9 cellular contexts compared by ENCODE assay signal in genomic region chr10:62095341-62096071, GRCh38.
DNase-seq lines count a peak whose midpoint lies in the region; ATAC-seq and TF ChIP-seq lines count a peak whose summit lies in the region.
"Had no signal": no experiment of that assay in that cellular context is flagged by ENCODE, and none has a peak within 500 bp of the region (broad histone marks: within the 10 kb centered on the region; RNA-seq: fewer than 3 reads in every experiment).

No MANE protein-coding gene starts in this region.

- H3K9me3 ChIP-seq in RWPE2 (ENCODE audit: severe bottlenecking), result no peaks in the 10 kb centered on the region

- DNase-seq in Calu3, result peak; percentile 54
- no peak for DNase-seq in RWPE2 (ENCODE audit: low spot score)
- peak; percentile 98 for DNase-seq in fibroblast of the aortic adventitia (ENCODE audit: low read depth)
- DNase-seq in progenitor cell of endocrine pancreas (ENCODE audit: low spot score, unreplicated experiment), result no peak
- DNase-seq in NCI-H2227 treated with DMSO at 0.1 percent for 48 hours (lab: John Stamatoyannopoulos, UW), result no peak
- no peak for DNase-seq in NCI-H2171 treated with DMSO at 0.1 percent for 48 hours (lab: John Stamatoyannopoulos, UW)

- BruUV-seq in Calu3 (replicated peaks; lab: Mats Ljungman, UMichigan), result TSS peak; percentile 59

- CTCF ChIA-PET in Calu3 (lab: Charles Lee), result interaction anchor here (0.6 to 1.4 kb wide), 9 partner anchors 11 to 196 kb away, joined by 3 to 12 read pairs (median 3); no protein-coding TSS in a partner anchor

- H3K36me3 ChIP-seq in RWPE2 (ENCODE audit: low read depth), result peaks cover 12% of the 10 kb centered on the region; the same call in 1 of the 2 replicates

- peak overlapping the region; percentile 67 for H3K4me3 Mint-ChIP-seq in Calu3 (ENCODE audit: low read depth, unreplicated experiment)
- peak overlapping the region; percentile 10 for H3K4me3 Mint-ChIP-seq in progenitor cell of endocrine pancreas (ENCODE audit: low read depth)

- TF ChIP-seq CTCF in Calu3 (IDR thresholded peaks at IDR 0.05; ENCODE audit: unreplicated experiment) (no peak), RWPE2 (IDR thresholded peaks at IDR 0.05; ENCODE audit: poor library complexity, severe bottlenecking) (no peak), fibroblast of the aortic adventitia (IDR thresholded peaks at IDR 0.05; ENCODE audit: insufficient read depth, low read length) (no peak), progenitor cell of endocrine pancreas (IDR thresholded peaks at IDR 0.05; ENCODE audit: unreplicated experiment) (no peak)

- H3K27me3 Mint-ChIP-seq in Calu3 (ENCODE audit: unreplicated experiment) (no peaks in the 10 kb centered on the region), progenitor cell of endocrine pancreas (no peaks in the 10 kb centered on the region)

- H3K4me1 Mint-ChIP-seq in Calu3 (ENCODE audit: low read depth, unreplicated experiment) (peaks cover 64% of the 10 kb centered on the region), progenitor cell of endocrine pancreas (ENCODE audit: low read depth) (peaks cover 32% of the 10 kb centered on the region)

- H3K9me3 Mint-ChIP-seq in Calu3 (ENCODE audit: low read depth, unreplicated experiment), result peaks cover 3% of the 10 kb centered on the region
- H3K9me3 Mint-ChIP-seq in progenitor cell of endocrine pancreas (ENCODE audit: low read depth), result peaks cover 9% of the 10 kb centered on the region

- H3K27me3 ChIP-seq in RWPE2 (ENCODE audit: insufficient read depth, poor library complexity, severe bottlenecking), result no peaks in the 10 kb centered on the region

- no peak overlapping the region for H3K4me3 ChIP-seq in RWPE2 (ENCODE audit: severe bottlenecking)
- H3K4me3 ChIP-seq in fibroblast of the aortic adventitia (ENCODE audit: low read depth, low read length), result no peak overlapping the region

- intact Hi-C loops in Calu3 (cut with micrococcal nuclease; ENCODE audit: unreplicated experiment), result loop anchor here (2.0 to 5.0 kb wide), 6 partner anchors 19 to 258 kb away; partner anchors contain the start of gene ARID5B

- H3K27ac ChIP-seq in RWPE2 (ENCODE audit: poor library complexity, severe bottlenecking), result peak overlapping the region; percentile 91

- H3K36me3 Mint-ChIP-seq in Calu3 (ENCODE audit: insufficient read depth, unreplicated experiment) (peaks cover 45% of the 10 kb centered on the region), progenitor cell of endocrine pancreas (ENCODE audit: insufficient read depth) (peaks cover 19% of the 10 kb centered on the region)

- H3K4me1 ChIP-seq in RWPE2 (ENCODE audit: insufficient read depth, poor library complexity, severe bottlenecking), result peaks cover 42% of the 10 kb centered on the region

- H3K27ac Mint-ChIP-seq in Calu3 (ENCODE audit: unreplicated experiment), result peak overlapping the region; percentile 100
- H3K27ac Mint-ChIP-seq in progenitor cell of endocrine pancreas, result peak overlapping the region; percentile 93

- ATAC-seq in RWPE2 (ENCODE audit: low read depth) (peak; percentile 49), HG03280 (IDR thresholded peaks at IDR 0.05; ENCODE audit: unreplicated experiment) (no peak), HG03565 (IDR thresholded peaks at IDR 0.05; ENCODE audit: unreplicated experiment) (no peak)
- ATAC-seq: activated CD4-positive, CD25-positive, alpha-beta regulatory T cell treated with anti-CD3 and anti-CD28 coated beads, Interleukin-2, amount 50 U/mL, for 24 hours had no signal

Comparison
In these comparisons a context has a peak if more than half of its experiments do, and no peak if none do; other contexts are left out.
1. DNase-seq: peak in Calu3 (single experiment) and fibroblast of the aortic adventitia (single experiment); none in RWPE2 (single experiment), progenitor cell of endocrine pancreas (single experiment), NCI-H2227 treated with DMSO at 0.1 percent for 48 hours (single experiment) and NCI-H2171 treated with DMSO at 0.1 percent for 48 hours (single experiment).